11 cellular contexts compared by ENCODE assay signal in the genomic region with DNA sequence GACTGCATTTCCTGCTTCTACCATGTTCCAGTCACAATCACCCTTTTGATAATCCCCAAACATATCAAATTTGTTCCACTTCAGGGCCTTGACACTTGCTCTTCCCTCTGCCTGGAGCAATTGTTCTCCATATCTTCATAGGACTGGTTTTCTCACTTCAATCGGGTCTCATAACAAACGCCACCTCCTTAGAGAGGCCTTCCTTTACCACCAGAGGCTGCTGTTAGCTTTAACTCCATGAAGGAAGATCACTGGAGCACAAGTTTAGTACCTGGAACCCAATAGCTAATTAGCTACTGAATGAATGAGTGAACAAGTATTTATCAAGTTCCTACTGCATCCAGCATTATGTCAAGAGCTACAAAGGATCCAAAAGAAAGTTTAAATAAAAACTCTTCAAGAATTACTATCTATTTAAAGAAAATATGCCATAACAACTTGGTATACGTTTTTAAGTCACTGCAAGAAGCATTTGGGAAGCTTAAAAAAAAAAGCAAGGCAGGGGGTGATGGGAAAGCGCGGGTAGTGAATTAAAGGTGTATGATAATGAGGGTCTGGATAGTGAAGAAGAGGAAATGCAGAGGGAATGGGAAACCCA. TPM values are rescaled to one million over a fixed set of nuclear protein-coding genes. Genes with fewer than 3 reads are reported as not detected.
DNase-seq lines count a peak whose midpoint lies in the region; ATAC-seq, FAIRE-seq and TF ChIP-seq lines count a peak whose summit lies in the region.
"Had no signal": no experiment of that assay in that cellular context is flagged by ENCODE, and none has a peak within 500 bp of the region (broad histone marks: within the 10 kb centered on the region; RNA-seq: fewer than 3 reads in every experiment).

No MANE protein-coding gene starts in this region.

- no peaks in the 10 kb centered on the region for H3K36me3 Mint-ChIP-seq in activated naive CD4-positive, alpha-beta T cell treated with anti-CD3 and anti-CD28 coated beads, Interleukin-2, amount 50 U/mL, for 72 hours

- H3K36me3 ChIP-seq in parathyroid adenoma (ENCODE audit: control insufficient read depth, insufficient read depth, low read length): no peaks in the 10 kb centered on the region

- ATAC-seq in GM18907 (IDR thresholded peaks at IDR 0.05; ENCODE audit: unreplicated experiment) (no peak), HG02852 (IDR thresholded peaks at IDR 0.05; ENCODE audit: unreplicated experiment) (no peak)
- ATAC-seq in activated naive CD4-positive, alpha-beta T cell treated with anti-CD3 and anti-CD28 coated beads, Interleukin-2, amount 50 U/mL, for 72 hours: no peak

- no peak overlapping the region for H2AFZ ChIP-seq in parathyroid adenoma

- no peak overlapping the region for H3K9ac ChIP-seq in parathyroid adenoma

- H3K27ac Mint-ChIP-seq in activated naive CD4-positive, alpha-beta T cell treated with anti-CD3 and anti-CD28 coated beads, Interleukin-2, amount 50 U/mL, for 72 hours: peak overlapping the region in 1 of 2 donors; percentile 4

- no peaks in the 10 kb centered on the region for H3K27me3 ChIP-seq in parathyroid adenoma (ENCODE audit: control insufficient read depth, insufficient read depth, low read length)

- H3K9me3 Mint-ChIP-seq in activated naive CD4-positive, alpha-beta T cell treated with anti-CD3 and anti-CD28 coated beads, Interleukin-2, amount 50 U/mL, for 72 hours: no peaks in the 10 kb centered on the region

- no peaks in the 10 kb centered on the region for H3K4me1 ChIP-seq in parathyroid adenoma

- no peak overlapping the region for H3K27ac ChIP-seq in parathyroid adenoma
- H3K27ac ChIP-seq: coronary artery had no signal

- no peak for TF ChIP-seq POLR2A in GM12892 (IDR thresholded peaks at IDR 0.05; ENCODE audit: low read depth, low read length)

- no peak overlapping the region for H3K4me3 ChIP-seq in parathyroid adenoma (ENCODE audit: low read depth, low read length)
- H3K4me3 ChIP-seq: coronary artery had no signal

- DNase-seq in GM12892 (ENCODE audit: insufficient read length) (no peak), OCI-M1 (lab: John Stamatoyannopoulos, UW) (peak; percentile 20), fibroblast of gingiva (ENCODE audit: low read depth) (peak; percentile 2)
- no peak for DNase-seq in stimulated activated CD4-positive, alpha-beta T cell treated with anti-CD3 and anti-CD28 coated beads, Interleukin-2, amount 100 ng/mL, for 24 hours
- DNase-seq in activated naive CD4-positive, alpha-beta T cell treated with anti-CD3 and anti-CD28 coated beads, Interleukin-2, amount 50 U/mL, for 72 hours (ENCODE audit: low spot score in 2 of 2): no peak
- DNase-seq: posterior cingulate gyrus had no signal

- no peaks in the 10 kb centered on the region for H3K9me3 ChIP-seq in parathyroid adenoma (ENCODE audit: control insufficient read depth, low read length)

- peaks cover 26% of the 10 kb centered on the region for H3K79me2 ChIP-seq in parathyroid adenoma

- no peak overlapping the region for H3K4me2 ChIP-seq in parathyroid adenoma (ENCODE audit: low read length)

- FAIRE-seq in GM12892 (lab: Jason Lieb, UNC): peak; percentile 67
- FAIRE-seq: TTC549 had no signal

- TF ChIP-seq CTCF in parathyroid adenoma (IDR thresholded peaks at IDR 0.05): peak; percentile 65

RNA-seq across cellular contexts. Expression of a gene that starts 58.8 kb away (rescaled TPM):
- polyA plus RNA-seq in GM12892 (2012; ENCODE audit: missing spikeins): 27.2 TPM
- 10 to 100 TPM in 1 of 2 donors, 1 to 10 TPM in 1; 9.4 to 15.0 TPM for total RNA-seq in activated naive CD4-positive, alpha-beta T cell treated with anti-CD3 and anti-CD28 coated beads, Interleukin-2, amount 50 U/mL, for 72 hours

Comparison
In these comparisons a context has a peak if more than half of its experiments do, and no peak if none do; other contexts are left out.
1. DNase-seq: peak in OCI-M1 (single experiment) and fibroblast of gingiva (single experiment); none in GM12892 (single experiment), stimulated activated CD4-positive, alpha-beta T cell treated with anti-CD3 and anti-CD28 coated beads, Interleukin-2, amount 100 ng/mL, for 24 hours (0 of 2) and activated naive CD4-positive, alpha-beta T cell treated with anti-CD3 and anti-CD28 coated beads, Interleukin-2, amount 50 U/mL, for 72 hours (0 of 2).